Comparison of ENCODE assay signal across 1 cellular context in genomic region chr4:113256946-113257345, GRCh38.
TF ChIP-seq lines count a peak whose summit lies in the region.

No MANE protein-coding gene starts in this region.

TF ChIP-seq in SK-N-SH, 30 proteins besides CTCF, POLR2A, EP300 and RAD21 (continued from another document):
- TF ChIP-seq MAX (IDR thresholded peaks at IDR 0.05; ENCODE audit: low read depth) (no peak), CHD2 (IDR thresholded peaks at IDR 0.05; ENCODE audit: low read length, partially characterized antibody) (no peak), SIN3A (IDR thresholded peaks at IDR 0.05; ENCODE audit: borderline replicate concordance, low read depth, low read length) (no peak), ELF1 (IDR thresholded peaks at IDR 0.05) (no peak), MEF2A (IDR thresholded peaks at IDR 0.05; ENCODE audit: borderline replicate concordance, low read depth) (no peak), IRF3 (IDR thresholded peaks at IDR 0.05; ENCODE audit: low read depth, low read length) (no peak)
TF ChIP-seq in SK-N-SH: peak in this region for 0.
